In the genomic region with DNA sequence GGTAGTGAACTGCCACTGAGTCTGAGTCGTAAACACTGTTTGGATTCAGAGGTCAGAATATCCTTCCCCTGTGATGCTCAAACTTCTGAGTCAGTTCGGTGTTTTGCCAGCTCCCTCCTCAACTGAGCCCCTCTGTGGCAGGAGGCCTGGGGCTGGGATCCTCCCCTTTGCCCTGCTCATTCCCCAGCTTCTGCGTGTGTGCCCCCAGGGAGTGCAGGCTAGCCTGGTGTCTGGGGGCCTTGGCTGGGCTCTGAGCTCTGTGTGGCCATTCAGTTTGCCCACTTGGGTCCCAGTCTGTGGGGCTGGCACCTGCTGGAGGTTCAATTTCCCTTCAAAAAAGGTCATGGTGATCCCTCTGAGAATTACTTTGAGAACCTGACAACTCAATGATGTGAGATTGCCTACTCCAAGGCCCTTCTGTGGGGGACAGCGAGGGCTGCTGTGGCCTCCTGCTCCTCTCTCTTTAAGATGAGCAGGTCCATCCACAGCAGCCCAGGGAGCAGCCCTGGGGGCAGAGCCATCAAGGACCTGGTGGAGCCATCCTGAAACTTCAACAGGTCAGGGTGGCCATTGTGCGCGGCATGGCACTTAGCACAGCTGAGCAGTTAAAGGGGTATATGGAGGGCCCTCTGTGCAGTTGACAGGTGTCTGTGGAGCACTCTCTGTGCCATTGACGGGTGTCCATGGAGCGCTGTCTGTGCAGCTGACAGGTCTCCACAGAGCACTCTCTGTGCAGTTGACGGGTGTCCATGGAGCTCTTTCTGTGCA, we compare ENCODE assay signal across 13 cellular contexts.
"Had no signal": no experiment of that assay in that cellular context is flagged by ENCODE, and none has a peak within 500 bp of the region (broad histone marks: within the 10 kb centered on the region; RNA-seq: fewer than 3 reads in every experiment).

No MANE protein-coding gene starts in this region.

- H3K4me3 Mint-ChIP-seq: activated naive CD8-positive, alpha-beta T cell treated with anti-CD3 and anti-CD28 coated beads, Interleukin-2, amount 50 U/mL, for 24 hours; activated T-helper 1 cell treated with anti-CD3 and anti-CD28 coated beads, Interleukin-12 subunit alpha, Interleukin-12 subunit beta, Interleukin-2, Interleukin-4 antibody, amounts not matched to agents 30 ng/mL and 10 ng/mL and 1 ng/mL, durations not matched to agents 14 hours and 24 hours and 36 hours; memory B cell; nephron progenitor cell; stimulated activated naive CD8-positive, alpha-beta T cell treated with anti-CD3 and anti-CD28 coated beads, Interleukin-15, Interleukin-2, amounts not matched to agents 100 ng/mL and 50 ng/mL, for 24 hours had no signal

- H3K9me3 Mint-ChIP-seq: activated naive CD8-positive, alpha-beta T cell treated with anti-CD3 and anti-CD28 coated beads, Interleukin-2, amount 50 U/mL, for 24 hours; activated T-helper 1 cell treated with anti-CD3 and anti-CD28 coated beads, Interleukin-12 subunit alpha, Interleukin-12 subunit beta, Interleukin-2, Interleukin-4 antibody, amounts not matched to agents 30 ng/mL and 10 ng/mL and 1 ng/mL, durations not matched to agents 14 hours and 24 hours and 36 hours; stimulated activated naive CD8-positive, alpha-beta T cell treated with anti-CD3 and anti-CD28 coated beads, Interleukin-15, Interleukin-2, amounts not matched to agents 100 ng/mL and 50 ng/mL, for 24 hours had no signal

- H3K36me3 Mint-ChIP-seq: memory B cell had no signal

- H3K4me1 Mint-ChIP-seq: activated naive CD8-positive, alpha-beta T cell treated with anti-CD3 and anti-CD28 coated beads, Interleukin-2, amount 50 U/mL, for 24 hours; memory B cell had no signal

- ATAC-seq: activated naive CD8-positive, alpha-beta T cell treated with anti-CD3 and anti-CD28 coated beads, Interleukin-2, amount 50 U/mL, for 24 hours had no signal

- H3K36me3 ChIP-seq: left ventricle myocardium inferior, ovary had no signal

- H3K27me3 ChIP-seq: ovary had no signal

- H3K4me3 ChIP-seq: left ventricle myocardium inferior, ovary had no signal

- H3K9me3 ChIP-seq: left ventricle myocardium inferior, ovary had no signal

- H3K27ac Mint-ChIP-seq: activated naive CD8-positive, alpha-beta T cell treated with anti-CD3 and anti-CD28 coated beads, Interleukin-2, amount 50 U/mL, for 24 hours; activated T-helper 1 cell treated with anti-CD3 and anti-CD28 coated beads, Interleukin-12 subunit alpha, Interleukin-12 subunit beta, Interleukin-2, Interleukin-4 antibody, amounts not matched to agents 30 ng/mL and 10 ng/mL and 1 ng/mL, durations not matched to agents 14 hours and 24 hours and 36 hours; memory B cell; nephron progenitor cell; stimulated activated naive CD8-positive, alpha-beta T cell treated with anti-CD3 and anti-CD28 coated beads, Interleukin-15, Interleukin-2, amounts not matched to agents 100 ng/mL and 50 ng/mL, for 24 hours had no signal

- H3K4me1 ChIP-seq: left ventricle myocardium inferior had no signal

- DNase-seq: activated CD4-positive, alpha-beta T cell treated with anti-CD3 and anti-CD28 coated beads, Interleukin-2, amount 50 U/mL, for 48 hours; activated naive CD4-positive, alpha-beta T cell treated with Interleukin-2 at 50 U/mL for 16 hours; activated naive CD8-positive, alpha-beta T cell treated with anti-CD3 and anti-CD28 coated beads, Interleukin-2, amount 50 U/mL, for 24 hours; effector CD4-positive, alpha-beta T cell; left ventricle myocardium inferior; nephron progenitor cell; stimulated activated CD4-positive, alpha-beta T cell treated with anti-CD3 and anti-CD28 coated beads, Interleukin-15, amount 100 ng/mL, for 24 hours; stimulated activated CD4-positive, alpha-beta T cell treated with anti-CD3 and anti-CD28 coated beads, Interleukin-4, amount 100 ng/mL, for 24 hours; T-helper 2 cell had no signal

- H3K27ac ChIP-seq: left ventricle myocardium inferior, ovary had no signal
